Comparison of ENCODE assay signal across 9 cellular contexts in genomic region chr20:53547664-53548239, GRCh38. TPM values are rescaled to one million over a fixed set of nuclear protein-coding genes. Genes with fewer than 3 reads are reported as not detected.
DNase-seq lines count a peak whose midpoint lies in the region; ATAC-seq, FAIRE-seq and TF ChIP-seq lines count a peak whose summit lies in the region.
"Had no signal": no experiment of that assay in that cellular context is flagged by ENCODE, and none has a peak within 500 bp of the region (broad histone marks: within the 10 kb centered on the region; RNA-seq: fewer than 3 reads in every experiment).

No MANE protein-coding gene starts in this region.

- TF ChIP-seq CTCF in brain (conservative IDR thresholded peaks at IDR 0.05): peak; percentile 86 to 93

- H3K9me3 Mint-ChIP-seq in brain: peaks cover 0 to 2% (median 0%) of the 10 kb centered on the region in 5 experiments
- H3K9me3 Mint-ChIP-seq: central memory CD8-positive, alpha-beta T cell had no signal

- H3K27me3 Mint-ChIP-seq in brain: peaks cover 3% of the 10 kb centered on the region
- H3K27me3 Mint-ChIP-seq: central memory CD8-positive, alpha-beta T cell had no signal

- H3K4me3 Mint-ChIP-seq in brain: no peak overlapping the region
- H3K4me3 Mint-ChIP-seq: central memory CD8-positive, alpha-beta T cell had no signal

- no peaks in the 10 kb centered on the region for H3K36me3 Mint-ChIP-seq in brain

- peak; percentile 22 for DNase-seq in activated CD8-positive, alpha-beta memory T cell treated with anti-CD3 and anti-CD28 coated beads, Interleukin-2, amount 50 U/mL, for 4 hours
- no peak for DNase-seq in activated CD8-positive, alpha-beta memory T cell treated with anti-CD3 and anti-CD28 coated beads, Interleukin-2, amount 50 U/mL, for 48 hours
- DNase-seq in M059J (ENCODE audit: low read depth) (peak; percentile 85), RCC 7860 (ENCODE audit: low spot score) (peak; percentile 56), inferior parietal cortex (ENCODE audit: extremely low spot score) (peak; percentile 81)
- DNase-seq in stimulated activated CD4-positive, alpha-beta T cell treated with anti-CD3 and anti-CD28 coated beads, Interleukin-2, amount 100 ng/mL, for 4 hours (ENCODE audit: low read depth): peak; percentile 7

- peak; percentile 57 for FAIRE-seq in RCC 7860 (lab: Jason Lieb, UNC)

- ATAC-seq in GM21390 (IDR thresholded peaks at IDR 0.05; ENCODE audit: unreplicated experiment): no peak

- H3K27ac Mint-ChIP-seq in brain: peak overlapping the region; percentile 54 to 95 (median 68)

- peaks cover 11% of the 10 kb centered on the region for H3K4me1 Mint-ChIP-seq in brain
- H3K4me1 Mint-ChIP-seq: central memory CD8-positive, alpha-beta T cell had no signal

RNA-seq across cellular contexts. Expression of gene ZNF217, which starts 45.9 kb away (rescaled TPM):
- 22.8 and 46.7 TPM in 2 replicates for total RNA-seq in M059J (2014; rRNA removed; shearing (Covaris generic))
- 5.7 TPM for polyA plus RNA-seq in brain (ENCODE audit: insufficient read depth, low read depth, low replicate concordance)
